In genomic region chr1:214476229-214476957, GRCh38 we compare ENCODE assay signal across 15 cellular contexts.
DNase-seq lines count a peak whose midpoint lies in the region; ATAC-seq and TF ChIP-seq lines count a peak whose summit lies in the region.
"Had no signal": no experiment of that assay in that cellular context is flagged by ENCODE, and none has a peak within 500 bp of the region (broad histone marks: within the 10 kb centered on the region; RNA-seq: fewer than 3 reads in every experiment).

No MANE protein-coding gene starts in this region.

- CTCF ChIA-PET in Caco-2 (lab: Charles Lee), result no interaction called here
- CTCF ChIA-PET in CD8-positive, alpha-beta T cell (lab: Charles Lee), result no interaction called here

- H3K27me3 Mint-ChIP-seq in Caco-2 (ENCODE audit: insufficient read depth, unreplicated experiment) (no peaks in the 10 kb centered on the region), endothelial cell (ENCODE audit: unreplicated experiment) (no peaks in the 10 kb centered on the region)
- H3K27me3 Mint-ChIP-seq in CD8-positive, alpha-beta T cell (ENCODE audit: low read depth), result peaks cover 15% of the 10 kb centered on the region
- peaks cover 3 to 16% (median 10%) of the 10 kb centered on the region in 5 donors for H3K27me3 Mint-ChIP-seq in naive thymus-derived CD8-positive, alpha-beta T cell

- no peaks in the 10 kb centered on the region; the same call in 1 of the 2 replicates for H3K36me3 ChIP-seq in Caco-2 (ENCODE audit: control insufficient read depth, insufficient read depth, low read length)
- no peaks in the 10 kb centered on the region for H3K36me3 ChIP-seq in CD8-positive, alpha-beta T cell (ENCODE audit: insufficient read depth, low read length)
- H3K36me3 ChIP-seq: gastrocnemius medialis, transverse colon had no signal

- ATAC-seq in omental fat pad (ENCODE audit: low FRiP score), result peak; percentile 15
- no peak for ATAC-seq in CD8-positive, alpha-beta T cell
- ATAC-seq in naive thymus-derived CD8-positive, alpha-beta T cell, result no peak
- ATAC-seq: activated T-cell treated with anti-CD3 and anti-CD28 coated beads, Interleukin-2, amount 50 U/mL, for 4 hours; gastrocnemius medialis had no signal

- H3K4me1 Mint-ChIP-seq in Caco-2 (ENCODE audit: low read depth, unreplicated experiment) (peaks cover 59% of the 10 kb centered on the region), endothelial cell (ENCODE audit: unreplicated experiment) (peaks cover 34% of the 10 kb centered on the region)
- H3K4me1 Mint-ChIP-seq in CD8-positive, alpha-beta T cell (ENCODE audit: low read depth), result no peaks in the 10 kb centered on the region
- no peaks in the 10 kb centered on the region for H3K4me1 Mint-ChIP-seq in naive thymus-derived CD8-positive, alpha-beta T cell

- POLR2A ChIA-PET in Caco-2 (lab: Charles Lee), result interaction anchor here (0.6 to 1.2 kb wide), 2 partner anchors 28 to 75 kb away, joined by 3 to 4 read pairs; partner anchors contain the start of gene PTPN14
- POLR2A ChIA-PET in CD8-positive, alpha-beta T cell (lab: Charles Lee), result no interaction called here
- POLR2A ChIA-PET in naive thymus-derived CD8-positive, alpha-beta T cell (lab: Charles Lee), result no interaction called here

- intact Hi-C loops in Caco-2 (cut with micrococcal nuclease; ENCODE audit: unreplicated experiment), result no loop called here
- intact Hi-C loops in CD8-positive, alpha-beta T cell (cut with DNase I, micrococcal nuclease), result no loop called here

- no peaks in the 10 kb centered on the region for H3K27me3 ChIP-seq in Caco-2 (replicated peaks; ENCODE audit: control insufficient read depth, insufficient read depth, low read length)
- H3K27me3 ChIP-seq in CD8-positive, alpha-beta T cell (ENCODE audit: insufficient read depth, low read length), result no peaks in the 10 kb centered on the region
- H3K27me3 ChIP-seq: gastrocnemius medialis, transverse colon had no signal

- H3K27ac ChIP-seq in CD8-positive, alpha-beta T cell (ENCODE audit: low read depth, low read length), result no peak overlapping the region
- H3K27ac ChIP-seq: gastrocnemius medialis had no signal

- H3K4me3 ChIP-seq in Caco-2 (ENCODE audit: low read depth, low read length), result no peak overlapping the region
- H3K4me3 ChIP-seq in CD8-positive, alpha-beta T cell (ENCODE audit: low read depth, low read length), result no peak overlapping the region
- H3K4me3 ChIP-seq: gastrocnemius medialis, lung, transverse colon had no signal

- H3K36me3 Mint-ChIP-seq in Caco-2 (ENCODE audit: insufficient read depth, unreplicated experiment) (peaks cover 35% of the 10 kb centered on the region), endothelial cell (ENCODE audit: low read depth, unreplicated experiment) (peaks cover 5% of the 10 kb centered on the region)
- H3K36me3 Mint-ChIP-seq in CD8-positive, alpha-beta T cell, result no peaks in the 10 kb centered on the region
- H3K36me3 Mint-ChIP-seq in naive thymus-derived CD8-positive, alpha-beta T cell, result no peaks in the 10 kb centered on the region

- H3K4me1 ChIP-seq in Caco-2, result peaks cover 71% of the 10 kb centered on the region
- no peaks in the 10 kb centered on the region for H3K4me1 ChIP-seq in CD8-positive, alpha-beta T cell (ENCODE audit: insufficient read depth, low read length)

- no TSS peak for BruUV-seq in Caco-2 (replicated peaks; lab: Mats Ljungman, UMichigan)

- no peak for TF ChIP-seq CTCF in Caco-2 (IDR thresholded peaks at IDR 0.05; ENCODE audit: insufficient read depth in 1 of 2, low read depth in 1 of 2, low read length in 1 of 2, severe bottlenecking in 1 of 2, unreplicated experiment in 1 of 2)
- TF ChIP-seq CTCF in endothelial cell (IDR thresholded peaks at IDR 0.05; ENCODE audit: unreplicated experiment), result no peak
- no peak for TF ChIP-seq CTCF in omental fat pad (IDR thresholded peaks at IDR 0.05)
- TF ChIP-seq CTCF in CD8-positive, alpha-beta T cell (IDR thresholded peaks at IDR 0.05), result no peak

- no peak overlapping the region for H3K4me3 Mint-ChIP-seq in Caco-2 (ENCODE audit: unreplicated experiment)
- peak overlapping the region; percentile 37 for H3K4me3 Mint-ChIP-seq in endothelial cell (ENCODE audit: unreplicated experiment)
- no peak overlapping the region for H3K4me3 Mint-ChIP-seq in CD8-positive, alpha-beta T cell
- no peak overlapping the region for H3K4me3 Mint-ChIP-seq in naive thymus-derived CD8-positive, alpha-beta T cell
- H3K4me3 Mint-ChIP-seq: activated T-cell treated with anti-CD3 and anti-CD28 coated beads, Interleukin-2, amount 50 U/mL, for 4 hours had no signal

- H3K27ac Mint-ChIP-seq in Caco-2 (ENCODE audit: unreplicated experiment) (peak overlapping the region; percentile 71), endothelial cell (ENCODE audit: unreplicated experiment) (peak overlapping the region; percentile 87)
- H3K27ac Mint-ChIP-seq in CD8-positive, alpha-beta T cell, result no peak overlapping the region
- no peak overlapping the region for H3K27ac Mint-ChIP-seq in naive thymus-derived CD8-positive, alpha-beta T cell

- no peaks in the 10 kb centered on the region for H3K9me3 ChIP-seq in Caco-2
- H3K9me3 ChIP-seq in CD8-positive, alpha-beta T cell (ENCODE audit: low read length), result no peaks in the 10 kb centered on the region
- H3K9me3 ChIP-seq: gastrocnemius medialis, transverse colon had no signal

- H3K9me3 Mint-ChIP-seq in Caco-2 (ENCODE audit: unreplicated experiment) (no peaks in the 10 kb centered on the region), endothelial cell (ENCODE audit: unreplicated experiment) (no peaks in the 10 kb centered on the region)
- no peaks in the 10 kb centered on the region for H3K9me3 Mint-ChIP-seq in CD8-positive, alpha-beta T cell
- H3K9me3 Mint-ChIP-seq in naive thymus-derived CD8-positive, alpha-beta T cell, result no peaks in the 10 kb centered on the region
- H3K9me3 Mint-ChIP-seq: activated T-cell treated with anti-CD3 and anti-CD28 coated beads, Interleukin-2, amount 50 U/mL, for 4 hours had no signal

- DNase-seq in Caco-2 (no peak), M059J (ENCODE audit: low read depth) (peak; percentile 86), endothelial cell (ENCODE audit: low spot score) (no peak), omental fat pad (ENCODE audit: low spot score) (no peak), NCI-H2107 (lab: John Stamatoyannopoulos, UW) (no peak), NCI-H2171 (lab: John Stamatoyannopoulos, UW) (no peak)
- DNase-seq in CD8-positive, alpha-beta T cell, result no peak
- no peak for DNase-seq in naive thymus-derived CD8-positive, alpha-beta T cell
- DNase-seq: activated T-cell treated with anti-CD3 and anti-CD28 coated beads, Interleukin-2, amount 50 U/mL, for 4 hours; C1 segment of cervical spinal cord; caudate nucleus; gastrocnemius medialis; NCI-H2227 treated with DMSO at 0.1 percent for 48 hours; transverse colon had no signal

Comparison
In these comparisons a context has a peak if more than half of its experiments do, and no peak if none do; other contexts are left out.
1. H3K27ac Mint-ChIP-seq: peak in Caco-2 (single experiment) and endothelial cell (single experiment); none in CD8-positive, alpha-beta T cell (single experiment) and naive thymus-derived CD8-positive, alpha-beta T cell (0 of 10).